ENCODE assay signal across 8 cellular contexts in genomic region chr13:100674848-100675659, GRCh38. TPM values are rescaled to one million over a fixed set of nuclear protein-coding genes. Genes with fewer than 3 reads are reported as not detected.
DNase-seq lines count a peak whose midpoint lies in the region; ATAC-seq lines count a peak whose summit lies in the region.

No MANE protein-coding gene starts in this region.

- DNase-seq in DMS79 treated with DMSO at 0.1 percent for 48 hours (lab: John Stamatoyannopoulos, UW) (peak; percentile 99), OCI-M2 (lab: John Stamatoyannopoulos, UW; ENCODE audit: unreplicated experiment) (peak; percentile 44)
- peak; percentile 94 for DNase-seq in Jurkat, Clone E6-1 (ENCODE audit: low read depth, low spot score)
- peak; percentile 100 for DNase-seq in activated T-cell treated with anti-CD3 and anti-CD28 coated beads, Interleukin-2, amount 50 U/mL, for 4 hours
- DNase-seq in stimulated activated CD8-positive, alpha-beta memory T cell treated with anti-CD3 and anti-CD28 coated beads, Interleukin-7, amount 100 ng/mL, for 1 hour (ENCODE audit: low read depth in 2 of 2), result peak; percentile 100

- H3K4me3 ChIP-seq in Jurkat, Clone E6-1 (ENCODE audit: low read length), result peak overlapping the region; percentile 69
- H3K4me3 ChIP-seq in muscle layer of colon (ENCODE audit: low read depth in 1 of 2, low read length in 2 of 2), result peak overlapping the region; percentile 75 to 84

- no peaks in the 10 kb centered on the region for H3K36me3 Mint-ChIP-seq in activated T-cell treated with anti-CD3 and anti-CD28 coated beads, Interleukin-2, amount 50 U/mL, for 4 hours (ENCODE audit: insufficient read depth)

- H3K9ac ChIP-seq in muscle layer of colon (ENCODE audit: low read length), result peak overlapping the region; percentile 44

- peak overlapping the region; percentile 88 for H3K27ac ChIP-seq in muscle layer of colon (ENCODE audit: low read depth, low read length)

- H3K27me3 Mint-ChIP-seq in activated T-cell treated with anti-CD3 and anti-CD28 coated beads, Interleukin-2, amount 50 U/mL, for 4 hours (ENCODE audit: low read depth), result peaks cover 4% of the 10 kb centered on the region

- H3K27me3 ChIP-seq in muscle layer of colon (ENCODE audit: control insufficient read depth in 1 of 2, insufficient read depth in 2 of 2, low read length in 2 of 2), result no peaks in the 10 kb centered on the region

- H3K4me1 Mint-ChIP-seq in activated T-cell treated with anti-CD3 and anti-CD28 coated beads, Interleukin-2, amount 50 U/mL, for 4 hours (ENCODE audit: low read depth), result peaks cover 27% of the 10 kb centered on the region

- peaks cover 12% of the 10 kb centered on the region for H3K4me1 ChIP-seq in muscle layer of colon (ENCODE audit: insufficient read depth, low read length)

- H3K36me3 ChIP-seq in muscle layer of colon (ENCODE audit: insufficient read depth, low read length), result no peaks in the 10 kb centered on the region

- peak; percentile 98 for ATAC-seq in GM21717 (IDR thresholded peaks at IDR 0.05; ENCODE audit: unreplicated experiment)
- peak; percentile 92 to 94 for ATAC-seq in activated T-cell treated with anti-CD3 and anti-CD28 coated beads, Interleukin-2, amount 50 U/mL, for 4 hours
- ATAC-seq in esophagus mucosa, result peak; percentile 99

- peak overlapping the region; percentile 88 for H3K4me3 Mint-ChIP-seq in activated T-cell treated with anti-CD3 and anti-CD28 coated beads, Interleukin-2, amount 50 U/mL, for 4 hours

- no peaks in the 10 kb centered on the region for H3K9me3 ChIP-seq in muscle layer of colon (ENCODE audit: low read length)

- H3K9me3 Mint-ChIP-seq in activated T-cell treated with anti-CD3 and anti-CD28 coated beads, Interleukin-2, amount 50 U/mL, for 4 hours, result no peaks in the 10 kb centered on the region

RNA-seq across cellular contexts. Expression of gene TMTC4, which starts 0.5 kb away (rescaled TPM):
- polyA plus RNA-seq in Jurkat, Clone E6-1 (2012; ENCODE audit: insufficient read depth, insufficient read length), result 20.5 TPM
- total RNA-seq in activated T-cell treated with anti-CD3 and anti-CD28 coated beads, Interleukin-2, amount 50 U/mL, for 4 hours, result 10 to 100 TPM in 2 of 3 donors, 1 to 10 TPM in 1; 8.6 to 13.8 (median 11.7) TPM
- 5.6 TPM for total RNA-seq in esophagus mucosa

Comparison
In these comparisons a context has a peak if more than half of its experiments do, and no peak if none do; other contexts are left out.
1. Peak in every context shown above with its lines: DNase-seq, ATAC-seq, H3K4me3 ChIP-seq and H3K27ac ChIP-seq.
2. DNase-seq: peak in every context shown above with its lines; median percentile 100 in activated T-cell treated with anti-CD3 and anti-CD28 coated beads, Interleukin-2, amount 50 U/mL, for 4 hours; 100 in stimulated activated CD8-positive, alpha-beta memory T cell treated with anti-CD3 and anti-CD28 coated beads, Interleukin-7, amount 100 ng/mL, for 1 hour; 99 in DMS79 treated with DMSO at 0.1 percent for 48 hours; 94 in Jurkat, Clone E6-1; 44 in OCI-M2.